In the genomic region with DNA sequence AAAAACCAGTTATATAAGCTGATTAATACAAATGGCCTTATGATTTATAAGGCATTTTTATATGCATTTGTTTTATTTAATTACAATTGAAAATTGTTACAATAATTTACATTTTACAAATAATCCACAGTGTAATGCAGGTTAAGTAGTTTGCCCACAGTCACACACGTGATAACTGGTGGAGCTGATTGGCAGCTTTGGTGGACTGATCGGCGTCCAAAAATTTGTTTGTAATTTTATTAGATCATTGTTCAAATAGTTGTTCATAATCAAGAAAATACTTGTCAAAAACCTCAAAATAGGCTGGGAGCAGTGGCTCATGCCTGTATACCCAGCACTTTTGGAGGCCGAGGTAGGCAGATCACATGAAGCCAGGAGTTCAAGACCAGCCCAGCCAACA, we compare ENCODE assay signal across 37 cellular contexts.
"Had no signal": no experiment of that assay in that cellular context is flagged by ENCODE, and none has a peak within 500 bp of the region (broad histone marks: within the 10 kb centered on the region; RNA-seq: fewer than 3 reads in every experiment).

No MANE protein-coding gene starts in this region.

- H3K36me3 ChIP-seq: breast epithelium had no signal

- DNase-seq: activated CD4-positive, alpha-beta memory T cell treated with anti-CD3 and anti-CD28 coated beads, Interleukin-2, amount 10 ng/mL, durations not matched to agents 7 days and 5 days; activated CD4-positive, alpha-beta T cell treated with anti-CD3 and anti-CD28 coated beads for 1 hour; activated CD4-positive, alpha-beta T cell treated with anti-CD3 and anti-CD28 coated beads for 36 hours; activated CD4-positive, alpha-beta T cell treated with anti-CD3 and anti-CD28 coated beads for 48 hours; activated CD4-positive, alpha-beta T cell treated with anti-CD3 and anti-CD28 coated beads, Interleukin-2, amount 10 ng/mL, durations not matched to agents 7 days and 5 days; activated CD4-positive, alpha-beta T cell treated with anti-CD3 and anti-CD28 coated beads, Interleukin-2, amount 50 U/mL, for 48 hours; activated CD4-positive, CD25-positive, alpha-beta regulatory T cell; activated CD8-positive, alpha-beta memory T cell treated with anti-CD3 and anti-CD28 coated beads for 24 hours; activated CD8-positive, alpha-beta memory T cell treated with anti-CD3 and anti-CD28 coated beads, Interleukin-2, amount 10 ng/mL, durations not matched to agents 7 days and 5 days; activated CD8-positive, alpha-beta memory T cell treated with anti-CD3 and anti-CD28 coated beads, Interleukin-2, amount 50 U/mL, for 48 hours; activated CD8-positive, alpha-beta T cell treated with anti-CD3 and anti-CD28 coated beads, Interleukin-2, amount 10 ng/mL, durations not matched to agents 7 days and 5 days; activated effector memory CD4-positive, alpha-beta T cell treated with Interleukin-2 at 50 U/mL for 16 hours; activated gamma-delta T cell; activated naive CD4-positive, alpha-beta T cell treated with anti-CD3 and anti-CD28 coated beads, Interleukin-2, amount 10 ng/mL, durations not matched to agents 7 days and 5 days; activated naive CD4-positive, alpha-beta T cell treated with Interleukin-2 at 50 U/mL for 16 hours; activated naive CD8-positive, alpha-beta T cell treated with anti-CD3 and anti-CD28 coated beads, Interleukin-2, amount 10 ng/mL, durations not matched to agents 7 days and 5 days; activated naive CD8-positive, alpha-beta T cell treated with anti-CD3 and anti-CD28 coated beads, Interleukin-2, amount 50 U/mL, for 24 hours; activated T-cell treated with anti-CD3 and anti-CD28 coated beads, Interleukin-2, amount 50 U/mL, for 24 hours; activated T-cell treated with anti-CD3 and anti-CD28 coated beads, Interleukin-2, amount 50 U/mL, for 48 hours; amygdala; anterior cingulate cortex; brain microvascular endothelial cell; central memory CD4-positive, alpha-beta T cell; T-helper 1 cell; T-helper 2 cell; T-helper 9 cell; WERI-Rb-1 had no signal

- H3K4me3 ChIP-seq: ascending aorta, breast epithelium, cardiac muscle cell had no signal

- H3K9me3 ChIP-seq: ascending aorta, breast epithelium had no signal

- H3K9me3 Mint-ChIP-seq: activated CD4-positive, alpha-beta memory T cell treated with anti-CD3 and anti-CD28 coated beads, Interleukin-2, amount 10 ng/mL, durations not matched to agents 7 days and 5 days; activated CD4-positive, alpha-beta T cell treated with anti-CD3 and anti-CD28 coated beads, Interleukin-2, amount 10 ng/mL, durations not matched to agents 7 days and 5 days; activated naive CD4-positive, alpha-beta T cell treated with anti-CD3 and anti-CD28 coated beads, Interleukin-2, amount 10 ng/mL, durations not matched to agents 7 days and 5 days; activated naive CD4-positive, alpha-beta T cell treated with anti-CD3 and anti-CD28 coated beads, Interleukin-2, amount 50 U/mL, for 24 hours; activated naive CD8-positive, alpha-beta T cell treated with anti-CD3 and anti-CD28 coated beads, Interleukin-2, amount 10 ng/mL, durations not matched to agents 7 days and 5 days; activated naive CD8-positive, alpha-beta T cell treated with anti-CD3 and anti-CD28 coated beads, Interleukin-2, amount 50 U/mL, for 24 hours; activated T-cell treated with anti-CD3 and anti-CD28 coated beads, Interleukin-2, amount 50 U/mL, for 24 hours; activated T-helper 2 cell treated with anti-CD3 and anti-CD28 coated beads, Interferon-gamma antibody, Interleukin-2, Interleukin-4, amounts not matched to agents 10 μg/mL and 5 μg/mL and 100 μg/mL, durations not matched to agents 14 hours and 24 hours and 36 hours; T-helper 1 cell treated with Interleukin-12 subunit alpha and Interleukin-12 subunit beta and Interleukin-4 antibody, amounts not matched to agents 30 μg/mL and 1 μg/mL, for 36 hours; T-helper 2 cell treated with Interferon-gamma antibody and Interleukin-4, amounts not matched to agents 5 μg/mL and 100 μg/mL, for 36 hours had no signal

- H3K4me1 ChIP-seq: ascending aorta, breast epithelium had no signal

- H3K27me3 Mint-ChIP-seq: activated CD4-positive, alpha-beta memory T cell treated with anti-CD3 and anti-CD28 coated beads, Interleukin-2, amount 10 ng/mL, durations not matched to agents 7 days and 5 days; activated CD4-positive, alpha-beta T cell treated with anti-CD3 and anti-CD28 coated beads for 36 hours; activated CD4-positive, alpha-beta T cell treated with anti-CD3 and anti-CD28 coated beads, Interleukin-2, amount 10 ng/mL, durations not matched to agents 7 days and 5 days; activated CD8-positive, alpha-beta memory T cell treated with anti-CD3 and anti-CD28 coated beads, Interleukin-2, amount 10 ng/mL, durations not matched to agents 7 days and 5 days; activated naive CD4-positive, alpha-beta T cell treated with anti-CD3 and anti-CD28 coated beads, Interleukin-2, amount 10 ng/mL, durations not matched to agents 7 days and 5 days; activated naive CD4-positive, alpha-beta T cell treated with anti-CD3 and anti-CD28 coated beads, Interleukin-2, amount 50 U/mL, for 24 hours; activated naive CD8-positive, alpha-beta T cell; activated naive CD8-positive, alpha-beta T cell treated with anti-CD3 and anti-CD28 coated beads, Interleukin-2, amount 10 ng/mL, durations not matched to agents 7 days and 5 days; activated naive CD8-positive, alpha-beta T cell treated with anti-CD3 and anti-CD28 coated beads, Interleukin-2, amount 50 U/mL, for 24 hours; activated T-cell treated with anti-CD3 and anti-CD28 coated beads, Interleukin-2, amount 50 U/mL, for 24 hours had no signal

- H3K27ac Mint-ChIP-seq: activated CD4-positive, alpha-beta memory T cell treated with anti-CD3 and anti-CD28 coated beads, Interleukin-2, amount 10 ng/mL, durations not matched to agents 7 days and 5 days; activated CD4-positive, alpha-beta T cell treated with anti-CD3 and anti-CD28 coated beads for 36 hours; activated CD4-positive, alpha-beta T cell treated with anti-CD3 and anti-CD28 coated beads, Interleukin-2, amount 10 ng/mL, durations not matched to agents 7 days and 5 days; activated CD8-positive, alpha-beta memory T cell treated with anti-CD3 and anti-CD28 coated beads, Interleukin-2, amount 10 ng/mL, durations not matched to agents 7 days and 5 days; activated CD8-positive, alpha-beta T cell treated with anti-CD3 and anti-CD28 coated beads, Interleukin-2, amount 10 ng/mL, durations not matched to agents 7 days and 5 days; activated naive CD4-positive, alpha-beta T cell treated with anti-CD3 and anti-CD28 coated beads, Interleukin-2, amount 10 ng/mL, durations not matched to agents 7 days and 5 days; activated naive CD8-positive, alpha-beta T cell treated with anti-CD3 and anti-CD28 coated beads, Interleukin-2, amount 10 ng/mL, durations not matched to agents 7 days and 5 days; activated T-cell treated with anti-CD3 and anti-CD28 coated beads, Interleukin-2, amount 50 U/mL, for 24 hours; T-helper 1 cell treated with Interleukin-12 subunit alpha and Interleukin-12 subunit beta and Interleukin-4 antibody, amounts not matched to agents 30 μg/mL and 1 μg/mL, for 36 hours; T-helper 2 cell treated with Interferon-gamma antibody and Interleukin-4, amounts not matched to agents 5 μg/mL and 100 μg/mL, for 36 hours had no signal

- H3K4me3 Mint-ChIP-seq: activated CD4-positive, alpha-beta memory T cell treated with anti-CD3 and anti-CD28 coated beads, Interleukin-2, amount 10 ng/mL, durations not matched to agents 7 days and 5 days; activated CD4-positive, alpha-beta T cell treated with anti-CD3 and anti-CD28 coated beads for 36 hours; activated CD4-positive, alpha-beta T cell treated with anti-CD3 and anti-CD28 coated beads, Interleukin-2, amount 10 ng/mL, durations not matched to agents 7 days and 5 days; activated CD8-positive, alpha-beta memory T cell treated with anti-CD3 and anti-CD28 coated beads, Interleukin-2, amount 10 ng/mL, durations not matched to agents 7 days and 5 days; activated CD8-positive, alpha-beta T cell treated with anti-CD3 and anti-CD28 coated beads, Interleukin-2, amount 10 ng/mL, durations not matched to agents 7 days and 5 days; activated naive CD4-positive, alpha-beta T cell treated with anti-CD3 and anti-CD28 coated beads, Interleukin-2, amount 10 ng/mL, durations not matched to agents 7 days and 5 days; activated naive CD4-positive, alpha-beta T cell treated with anti-CD3 and anti-CD28 coated beads, Interleukin-2, amount 50 U/mL, for 24 hours; activated naive CD8-positive, alpha-beta T cell; activated naive CD8-positive, alpha-beta T cell treated with anti-CD3 and anti-CD28 coated beads, Interleukin-2, amount 10 ng/mL, durations not matched to agents 7 days and 5 days; activated naive CD8-positive, alpha-beta T cell treated with anti-CD3 and anti-CD28 coated beads, Interleukin-2, amount 50 U/mL, for 24 hours; activated T-cell treated with anti-CD3 and anti-CD28 coated beads, Interleukin-2, amount 50 U/mL, for 24 hours; T-helper 1 cell treated with Interleukin-12 subunit alpha and Interleukin-12 subunit beta and Interleukin-4 antibody, amounts not matched to agents 30 μg/mL and 1 μg/mL, for 36 hours; T-helper 2 cell treated with Interferon-gamma antibody and Interleukin-4, amounts not matched to agents 5 μg/mL and 100 μg/mL, for 36 hours; WTC11 had no signal

- H3K27me3 ChIP-seq: ascending aorta, brain microvascular endothelial cell, breast epithelium, cardiac muscle cell had no signal

- H3K27ac ChIP-seq: ascending aorta, brain microvascular endothelial cell, breast epithelium, cardiac muscle cell, WERI-Rb-1 had no signal

- ATAC-seq: activated CD4-positive, alpha-beta T cell treated with anti-CD3 and anti-CD28 coated beads for 36 hours; activated CD4-positive, CD25-positive, alpha-beta regulatory T cell treated with anti-CD3 and anti-CD28 coated beads, Interleukin-2, amount 50 U/mL, for 24 hours; activated CD8-positive, alpha-beta memory T cell treated with anti-CD3 and anti-CD28 coated beads, Interleukin-2, amount 10 ng/mL, durations not matched to agents 7 days and 5 days; activated CD8-positive, alpha-beta T cell treated with anti-CD3 and anti-CD28 coated beads, Interleukin-2, amount 10 ng/mL, durations not matched to agents 7 days and 5 days; activated naive CD8-positive, alpha-beta T cell treated with anti-CD3 and anti-CD28 coated beads, Interleukin-2, amount 50 U/mL, for 24 hours; WTC11 had no signal
